ENCODE assay signal across 8 cellular contexts in genomic region chr20:31951530-31952453, GRCh38. TPM values are rescaled to one million over a fixed set of nuclear protein-coding genes. Genes with fewer than 3 reads are reported as not detected.
A peak's percentile ranks its signal among the peaks of the same experiment; 100 is the strongest.
DNase-seq lines count a peak whose midpoint lies in the region; ATAC-seq, FAIRE-seq and TF ChIP-seq lines count a peak whose summit lies in the region.

Gene PDRG1, minus strand, starts transcription at chr20:31952046. Its CDS starts 85 bp downstream, at chr20:31951961.

- H3K79me2 ChIP-seq in SU-DHL-6 (ENCODE audit: insufficient read depth, low read length) (peaks cover 24% of the 10 kb centered on the region), trophoblast cell (ENCODE audit: control insufficient read depth, insufficient read depth, low read length, poor library complexity) (peaks cover 8% of the 10 kb centered on the region)

- peak within 1 kb of the TSS; percentile 76 for H2AFZ ChIP-seq in SU-DHL-6 (ENCODE audit: low read depth, low read length, severe bottlenecking)
- H2AFZ ChIP-seq in trophoblast cell (ENCODE audit: insufficient read depth, low read length, poor library complexity) = peak within 1 kb of the TSS; percentile 93

- H3K9ac ChIP-seq in SU-DHL-6 (ENCODE audit: low read length) (peak within 1 kb of the TSS; percentile 83), trophoblast cell (ENCODE audit: low read length) (peak within 1 kb of the TSS; percentile 96)

- H4K91ac ChIP-seq in trophoblast cell (ENCODE audit: low read depth, low read length) = peak within 1 kb of the TSS; percentile 60

- H3K23ac ChIP-seq in trophoblast cell (ENCODE audit: low read length) = no peak within 1 kb of the TSS

- peak within 1 kb of the TSS; percentile 99 for H3K4me3 Mint-ChIP-seq in activated naive CD8-positive, alpha-beta T cell treated with anti-CD3 and anti-CD28 coated beads, Interleukin-2, amount 10 ng/mL, durations not matched to agents 7 days and 5 days
- peak within 1 kb of the TSS; percentile 99 for H3K4me3 Mint-ChIP-seq in type B pancreatic cell

- H3K4me3 ChIP-seq in SU-DHL-6 (ENCODE audit: insufficient read depth, low read length, poor library complexity, severe bottlenecking) (peak within 1 kb of the TSS; percentile 86), trophoblast cell (ENCODE audit: low read depth, low read length) (peak within 1 kb of the TSS; percentile 90)

- H2BK120ac ChIP-seq in trophoblast cell (ENCODE audit: insufficient read depth, low read length, poor library complexity) = peak within 1 kb of the TSS; percentile 28

- H3K27ac Mint-ChIP-seq in activated naive CD8-positive, alpha-beta T cell treated with anti-CD3 and anti-CD28 coated beads, Interleukin-2, amount 10 ng/mL, durations not matched to agents 7 days and 5 days = peak within 1 kb of the TSS; percentile 96
- H3K27ac Mint-ChIP-seq in type B pancreatic cell = peak within 1 kb of the TSS; percentile 90

- peaks cover 0 to 9% of the 10 kb centered on the region in 2 experiments for H3K4me1 ChIP-seq in trophoblast cell (ENCODE audit: control insufficient read depth in 1 of 2, insufficient read depth in 2 of 2, low read length in 2 of 2)

- H4K8ac ChIP-seq in trophoblast cell (ENCODE audit: low read depth, low read length) = peak within 1 kb of the TSS; percentile 95

- 0 out of 2 replicates have a peak, but pooled peaks cover 5% of the 10 kb centered on the region for H4K20me1 ChIP-seq in SU-DHL-6 (ENCODE audit: low read depth, low read length)

- H3K79me1 ChIP-seq in trophoblast cell (ENCODE audit: low read length) = peaks cover 4% of the 10 kb centered on the region

- H3K36me3 Mint-ChIP-seq in activated naive CD8-positive, alpha-beta T cell treated with anti-CD3 and anti-CD28 coated beads, Interleukin-2, amount 10 ng/mL, durations not matched to agents 7 days and 5 days = peaks cover 25% of the 10 kb centered on the region
- H3K36me3 Mint-ChIP-seq in type B pancreatic cell = peaks cover 20% of the 10 kb centered on the region

- H3K4me1 Mint-ChIP-seq in activated naive CD8-positive, alpha-beta T cell treated with anti-CD3 and anti-CD28 coated beads, Interleukin-2, amount 10 ng/mL, durations not matched to agents 7 days and 5 days = peaks cover 23% of the 10 kb centered on the region
- peaks cover 22% of the 10 kb centered on the region for H3K4me1 Mint-ChIP-seq in type B pancreatic cell (ENCODE audit: unreplicated experiment)

- peak within 1 kb of the TSS; percentile 69 for H3K18ac ChIP-seq in trophoblast cell (ENCODE audit: low read length)

- peak within 1 kb of the TSS; percentile 72 for H3K14ac ChIP-seq in trophoblast cell (ENCODE audit: low read length)

- H3F3A ChIP-seq in SU-DHL-6 (ENCODE audit: insufficient read depth) = no peaks in the 10 kb centered on the region

- H3K9me3 ChIP-seq in SU-DHL-6 (ENCODE audit: insufficient read depth, low read length) = no peaks in the 10 kb centered on the region
- peaks cover 7% of the 10 kb centered on the region for H3K9me3 ChIP-seq in trophoblast cell (ENCODE audit: insufficient read depth, low read depth, low read length)

- peak; percentile 93 for FAIRE-seq in GM12891 (lab: Jason Lieb, UNC)

- H3K9me2 ChIP-seq in SU-DHL-6 (replicated peaks; ENCODE audit: insufficient read depth, low read length) = no peaks in the 10 kb centered on the region

- H3K36me3 ChIP-seq in SU-DHL-6 (ENCODE audit: low read length) (peaks cover 18% of the 10 kb centered on the region), trophoblast cell (ENCODE audit: control insufficient read depth in 1 of 2, insufficient read depth in 2 of 2, low read length in 2 of 2) (peaks cover 9 to 21% of the 10 kb centered on the region in 2 experiments)

- intact Hi-C loops in cardiac septum (cut with DNase I) = loop anchor here (2.0 to 5.0 kb wide), 2 partner anchors 81 to 99 kb away; no protein-coding TSS in a partner anchor

- H3K27ac ChIP-seq in SU-DHL-6 (ENCODE audit: low read depth, low read length) = peak within 1 kb of the TSS; percentile 37
- no peak within 1 kb of the TSS for H3K27ac ChIP-seq in trophoblast cell (ENCODE audit: low read depth, low read length)

- POLR2A ChIA-PET in activated naive CD8-positive, alpha-beta T cell treated with anti-CD3 and anti-CD28 coated beads, Interleukin-2, amount 10 ng/mL, durations not matched to agents 7 days and 5 days (lab: Charles Lee) = interaction anchor here (0.6 to 1.3 kb wide), 7 partner anchors 15 to 448 kb away, joined by 3 to 4 read pairs (median 3); no protein-coding TSS in a partner anchor

- peak within 1 kb of the TSS; percentile 35 for H2BK5ac ChIP-seq in trophoblast cell (ENCODE audit: low read depth, low read length, poor library complexity)

- H3K4ac ChIP-seq in trophoblast cell (ENCODE audit: low read depth, low read length) = peak within 1 kb of the TSS; percentile 87

- no peaks in the 10 kb centered on the region for H3K27me3 ChIP-seq in SU-DHL-6 (ENCODE audit: low read length)
- H3K27me3 ChIP-seq in trophoblast cell (ENCODE audit: insufficient read depth, low read length) = no peaks in the 10 kb centered on the region

- DNase-seq in GM12891 (ENCODE audit: insufficient read length, low spot score) (peak; percentile 92), NCI-H1417 (lab: John Stamatoyannopoulos, UW) (peak; percentile 96 to 98 (median 97)), cardiac septum (ENCODE audit: low spot score) (peak; percentile 97), trophoblast cell (peak; percentile 97 to 100), type B pancreatic cell (ENCODE audit: extremely low spot score, unreplicated experiment) (peak; percentile 100)
- DNase-seq in activated naive CD8-positive, alpha-beta T cell treated with anti-CD3 and anti-CD28 coated beads, Interleukin-2, amount 10 ng/mL, durations not matched to agents 7 days and 5 days = peak; percentile 99

- TF ChIP-seq POLR2A in GM12891 (IDR thresholded peaks at IDR 0.05; ENCODE audit: low read depth, low read length) = peak; percentile 90

- peak within 1 kb of the TSS; percentile 76 for H4K12ac ChIP-seq in trophoblast cell (ENCODE audit: low read depth, low read length)

- no peaks in the 10 kb centered on the region for H3K9me3 Mint-ChIP-seq in activated naive CD8-positive, alpha-beta T cell treated with anti-CD3 and anti-CD28 coated beads, Interleukin-2, amount 10 ng/mL, durations not matched to agents 7 days and 5 days
- H3K9me3 Mint-ChIP-seq in type B pancreatic cell = no peaks in the 10 kb centered on the region

- H3K27me3 Mint-ChIP-seq in activated naive CD8-positive, alpha-beta T cell treated with anti-CD3 and anti-CD28 coated beads, Interleukin-2, amount 10 ng/mL, durations not matched to agents 7 days and 5 days = peaks cover 12% of the 10 kb centered on the region
- H3K27me3 Mint-ChIP-seq in type B pancreatic cell = peaks cover 32% of the 10 kb centered on the region

- peak; percentile 87 for TF ChIP-seq CTCF in SU-DHL-6 (IDR thresholded peaks at IDR 0.05; ENCODE audit: insufficient read depth, low read length, poor library complexity, severe bottlenecking)
- TF ChIP-seq CTCF in type B pancreatic cell (conservative IDR thresholded peaks at IDR 0.05) = peak; percentile 98

- no CpG with 5 or more reads among the region's 63 CpGs for WGBS in trophoblast cell (ENCODE audit: extremely low coverage, insufficient coverage, insufficient read length)

- H2AK5ac ChIP-seq in trophoblast cell (ENCODE audit: low read length) = no peak within 1 kb of the TSS

- H2BK12ac ChIP-seq in trophoblast cell (ENCODE audit: low read length) = no peak within 1 kb of the TSS

- H3K4me2 ChIP-seq in SU-DHL-6 (ENCODE audit: low read depth, low read length, poor library complexity, severe bottlenecking) (peak within 1 kb of the TSS; percentile 95), trophoblast cell (ENCODE audit: low read length) (peak within 1 kb of the TSS; percentile 64)

- ATAC-seq in HG02798 (IDR thresholded peaks at IDR 0.05; ENCODE audit: poor library complexity, unreplicated experiment) = peak; percentile 94
- peak; percentile 96 for ATAC-seq in activated naive CD8-positive, alpha-beta T cell treated with anti-CD3 and anti-CD28 coated beads, Interleukin-2, amount 10 ng/mL, durations not matched to agents 7 days and 5 days (ENCODE audit: low read depth)

TF ChIP-seq in GM12891, 5 proteins besides CTCF, POLR2A, EP300 and RAD21:
- TF ChIP-seq TAF1 (IDR thresholded peaks at IDR 0.05; ENCODE audit: low read depth, low read length) (peak; percentile 78), POLR2AphosphoS5 (IDR thresholded peaks at IDR 0.05; ENCODE audit: low read depth, low read length) (peak; percentile 92), PAX5 (IDR thresholded peaks at IDR 0.05; ENCODE audit: insufficient read depth, low read length, severe bottlenecking) (no peak)

RNA-seq across cellular contexts. Expression of gene PDRG1, which starts in this region (rescaled TPM):
- polyA plus RNA-seq in GM12891 (2012; ENCODE audit: low read depth, missing spikeins) = 19.1 TPM
- 10 to 100 TPM; 13.1 to 13.4 TPM for total RNA-seq in activated naive CD8-positive, alpha-beta T cell treated with anti-CD3 and anti-CD28 coated beads, Interleukin-2, amount 10 ng/mL, durations not matched to agents 7 days and 5 days
- 7.9 TPM for total RNA-seq in cardiac septum
- 11.1 and 11.3 TPM in 2 replicates for polyA plus RNA-seq in trophoblast cell (2013)
- total RNA-seq in type B pancreatic cell (ENCODE audit: low replicate concordance) = 24.3 and 24.7 TPM in 2 replicates
